In genomic region chr7:121547341-121548092, GRCh38 we compare ENCODE assay signal across 1 cellular context.
TF ChIP-seq lines count a peak whose summit lies in the region.

No MANE protein-coding gene starts in this region.

TF ChIP-seq in K562, 482 proteins besides CTCF, POLR2A, EP300 and RAD21 (continued from another document and continues in another):
- TF ChIP-seq MBD1 (CRISPR knock-in tag; IDR thresholded peaks at IDR 0.05) (0 out of 2 replicates have a peak, but pooled peaks have one; percentile 13), FOSL1 (tag; conservative IDR thresholded peaks at IDR 0.05) (no peak; the same call in 1 of the 2 replicates), ZNF277 (CRISPR knock-in tag; IDR thresholded peaks at IDR 0.05; ENCODE audit: borderline replicate concordance) (no peak), ZNF282 (CRISPR knock-in tag; IDR thresholded peaks at IDR 0.05) (no peak), ADNP (tag; IDR thresholded peaks at IDR 0.05) (0 out of 2 replicates have a peak, but pooled peaks have one; percentile 27), PTTG1 (tag; IDR thresholded peaks at IDR 0.05; ENCODE audit: low read depth) (no peak), RBM22 (IDR thresholded peaks at IDR 0.05; ENCODE audit: low read depth, low read length, poor library complexity, severe bottlenecking) (no peak), E2F3 (CRISPR knock-in tag; IDR thresholded peaks at IDR 0.05) (no peak), LCOR (CRISPR knock-in tag; IDR thresholded peaks at IDR 0.05) (no peak), CCNT2 (IDR thresholded peaks at IDR 0.05; ENCODE audit: borderline replicate concordance, extremely low read depth, insufficient read length, low read depth, low read length) (no peak), SNAPC5 (CRISPR knock-in tag; IDR thresholded peaks at IDR 0.05) (no peak), POLR2H (tag; IDR thresholded peaks at IDR 0.05; ENCODE audit: low read depth) (peak; percentile 60), CC2D1A (IDR thresholded peaks at IDR 0.05) (peak; percentile 61; the same call in 1 of the 2 replicates), HDAC3 (IDR thresholded peaks at IDR 0.05; ENCODE audit: borderline replicate concordance, partially characterized antibody) (peak; percentile 20), ZNF263 (CRISPR knock-in tag; IDR thresholded peaks at IDR 0.05; ENCODE audit: borderline replicate concordance) (no peak), ZBTB43 (CRISPR knock-in tag; IDR thresholded peaks at IDR 0.05) (no peak), TRIM25 (IDR thresholded peaks at IDR 0.05; ENCODE audit: borderline replicate concordance) (no peak), RNF219 (CRISPR knock-in tag; IDR thresholded peaks at IDR 0.05) (no peak), ARID2 (IDR thresholded peaks at IDR 0.05) (peak; percentile 80; the same call in 1 of the 2 replicates), BCLAF1 (IDR thresholded peaks at IDR 0.05; ENCODE audit: borderline replicate concordance in 1 of 2, control insufficient read depth in 1 of 2, low read depth in 2 of 2, low read length in 1 of 2) (no peak), DIDO1 (tag; IDR thresholded peaks at IDR 0.05; ENCODE audit: low read depth) (no peak), CUX1 (CRISPR knock-in tag; IDR thresholded peaks at IDR 0.05) (no peak), KHSRP (IDR thresholded peaks at IDR 0.05) (no peak), XRCC4 (IDR thresholded peaks at IDR 0.05; ENCODE audit: extremely low read depth, insufficient read depth, insufficient read length) (no peak), KLF1 (tag; IDR thresholded peaks at IDR 0.05) (no peak), HMGN3 (IDR thresholded peaks at IDR 0.05; ENCODE audit: borderline replicate concordance, extremely low read depth, insufficient read length, low read depth, low read length) (no peak), PBX2 (CRISPR knock-in tag; IDR thresholded peaks at IDR 0.05; ENCODE audit: low read depth) (no peak), PBX2 (tag; conservative IDR thresholded peaks at IDR 0.05; ENCODE audit: low read depth) (no peak), ZNF316 (IDR thresholded peaks at IDR 0.05) (no peak), TCF3 (CRISPR knock-in tag; IDR thresholded peaks at IDR 0.05) (no peak)
